ENCODE assay signal across 18 cellular contexts in genomic region chr7:155225095-155225494, GRCh38.
"Had no signal": no experiment of that assay in that cellular context is flagged by ENCODE, and none has a peak within 500 bp of the region (broad histone marks: within the 10 kb centered on the region; RNA-seq: fewer than 3 reads in every experiment).

No MANE protein-coding gene starts in this region.

- H3K36me3 Mint-ChIP-seq: activated CD4-positive, alpha-beta memory T cell treated with anti-CD3 and anti-CD28 coated beads for 36 hours; activated naive CD4-positive, alpha-beta T cell treated with anti-CD3 and anti-CD28 coated beads, Interleukin-2, amount 10 ng/mL, durations not matched to agents 7 days and 5 days; activated naive CD8-positive, alpha-beta T cell treated with anti-CD3 and anti-CD28 coated beads for 36 hours had no signal

- H3K9me3 Mint-ChIP-seq: activated CD4-positive, alpha-beta memory T cell treated with anti-CD3 and anti-CD28 coated beads for 36 hours; activated CD4-positive, alpha-beta T cell treated with anti-CD3 and anti-CD28 coated beads, Interleukin-2, amount 10 ng/mL, durations not matched to agents 7 days and 5 days; activated naive CD4-positive, alpha-beta T cell treated with anti-CD3 and anti-CD28 coated beads, Interleukin-2, amount 10 ng/mL, durations not matched to agents 7 days and 5 days; activated naive CD8-positive, alpha-beta T cell treated with anti-CD3 and anti-CD28 coated beads for 36 hours; activated T-helper 17 cell treated with anti-CD3 and anti-CD28 coated beads, Interleukin-2, amount 50 U/mL, for 72 hours; T-helper 1 cell treated with Interleukin-12 subunit alpha and Interleukin-12 subunit beta and Interleukin-4 antibody, amounts not matched to agents 30 μg/mL and 1 μg/mL, for 36 hours had no signal

- H3K27me3 ChIP-seq: MG63, Peyer's patch had no signal

- H3K27ac ChIP-seq: Peyer's patch had no signal

- H3K27me3 Mint-ChIP-seq: activated CD4-positive, alpha-beta memory T cell treated with anti-CD3 and anti-CD28 coated beads for 36 hours; activated CD4-positive, alpha-beta T cell treated with anti-CD3 and anti-CD28 coated beads, Interleukin-2, amount 10 ng/mL, durations not matched to agents 7 days and 5 days; activated naive CD8-positive, alpha-beta T cell treated with anti-CD3 and anti-CD28 coated beads for 36 hours had no signal

- H3K9me3 ChIP-seq: MG63, Peyer's patch had no signal

- H3K36me3 ChIP-seq: MG63, Peyer's patch had no signal

- ATAC-seq: activated T-helper 17 cell treated with anti-CD3 and anti-CD28 coated beads, Interleukin-2, amount 50 U/mL, for 72 hours had no signal

- H3K4me3 ChIP-seq: MG63, Peyer's patch had no signal

- H3K27ac Mint-ChIP-seq: activated CD4-positive, alpha-beta memory T cell treated with anti-CD3 and anti-CD28 coated beads for 36 hours; activated CD4-positive, alpha-beta T cell treated with anti-CD3 and anti-CD28 coated beads, Interleukin-2, amount 10 ng/mL, durations not matched to agents 7 days and 5 days; activated naive CD4-positive, alpha-beta T cell treated with anti-CD3 and anti-CD28 coated beads, Interleukin-2, amount 10 ng/mL, durations not matched to agents 7 days and 5 days; activated naive CD8-positive, alpha-beta T cell treated with anti-CD3 and anti-CD28 coated beads for 36 hours; T-helper 1 cell treated with Interleukin-12 subunit alpha and Interleukin-12 subunit beta and Interleukin-4 antibody, amounts not matched to agents 30 μg/mL and 1 μg/mL, for 36 hours had no signal

- DNase-seq: activated CD4-positive, alpha-beta memory T cell treated with anti-CD3 and anti-CD28 coated beads for 36 hours; activated CD4-positive, alpha-beta T cell treated with anti-CD3 and anti-CD28 coated beads, Interleukin-2, amount 10 ng/mL, durations not matched to agents 7 days and 5 days; activated CD4-positive, CD25-positive, alpha-beta regulatory T cell; activated CD8-positive, alpha-beta memory T cell treated with anti-CD3 and anti-CD28 coated beads for 24 hours; activated gamma-delta T cell; activated naive CD4-positive, alpha-beta T cell treated with anti-CD3 and anti-CD28 coated beads, Interleukin-2, amount 10 ng/mL, durations not matched to agents 7 days and 5 days; activated naive CD8-positive, alpha-beta T cell treated with anti-CD3 and anti-CD28 coated beads for 36 hours; activated T-cell treated with anti-CD3 and anti-CD28 coated beads for 4 hours; activated T-cell treated with anti-CD3 and anti-CD28 coated beads, Interleukin-2, amount 50 U/mL, for 48 hours; caudate nucleus; MG63; NCI-H1436; NCI-H446; SHP77; T-helper 9 cell had no signal

- H3K4me3 Mint-ChIP-seq: activated CD4-positive, alpha-beta memory T cell treated with anti-CD3 and anti-CD28 coated beads for 36 hours; activated CD4-positive, alpha-beta T cell treated with anti-CD3 and anti-CD28 coated beads, Interleukin-2, amount 10 ng/mL, durations not matched to agents 7 days and 5 days; activated naive CD4-positive, alpha-beta T cell treated with anti-CD3 and anti-CD28 coated beads, Interleukin-2, amount 10 ng/mL, durations not matched to agents 7 days and 5 days; activated naive CD8-positive, alpha-beta T cell treated with anti-CD3 and anti-CD28 coated beads for 36 hours; activated T-helper 17 cell treated with anti-CD3 and anti-CD28 coated beads, Interleukin-2, amount 50 U/mL, for 72 hours; T-helper 1 cell treated with Interleukin-12 subunit alpha and Interleukin-12 subunit beta and Interleukin-4 antibody, amounts not matched to agents 30 μg/mL and 1 μg/mL, for 36 hours had no signal
